Comparison of ENCODE assay signal across 19 cellular contexts in the genomic region with DNA sequence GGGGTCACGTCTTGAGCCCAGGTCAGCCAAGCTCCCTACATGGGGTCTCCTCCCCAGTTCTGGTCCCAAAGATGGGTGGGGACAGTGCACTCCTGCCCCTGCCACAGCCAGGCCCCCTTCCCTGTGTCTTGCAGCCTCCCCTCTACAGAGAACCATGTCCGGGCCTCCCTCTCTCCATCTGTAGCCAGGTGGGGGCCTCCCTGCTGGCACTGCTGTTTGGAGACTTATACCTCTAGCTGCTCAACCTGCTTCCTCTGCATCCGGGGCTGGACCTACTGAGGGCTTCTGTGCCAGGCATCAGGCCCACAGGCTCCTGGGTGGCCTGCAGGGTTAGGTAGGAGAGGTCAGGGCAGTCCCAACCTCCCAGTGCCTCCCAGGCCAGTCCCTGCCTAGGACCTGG.
"Had no signal": no experiment of that assay in that cellular context is flagged by ENCODE, and none has a peak within 500 bp of the region (broad histone marks: within the 10 kb centered on the region; RNA-seq: fewer than 3 reads in every experiment).

No MANE protein-coding gene starts in this region.

- ATAC-seq: activated CD8-positive, alpha-beta memory T cell treated with anti-CD3 and anti-CD28 coated beads, Interleukin-2, amount 10 ng/mL, durations not matched to agents 7 days and 5 days; stimulated activated naive CD8-positive, alpha-beta T cell treated with anti-CD3 and anti-CD28 coated beads, Interleukin-15, amount 100 ng/mL, for 72 hours had no signal

- H3K4me1 ChIP-seq: suprapubic skin had no signal

- H3K4me3 Mint-ChIP-seq: activated CD4-positive, alpha-beta memory T cell treated with anti-CD3 and anti-CD28 coated beads, Interleukin-2, amount 10 ng/mL, durations not matched to agents 7 days and 5 days; activated CD8-positive, alpha-beta memory T cell treated with anti-CD3 and anti-CD28 coated beads, Interleukin-2, amount 10 ng/mL, durations not matched to agents 7 days and 5 days; activated naive CD8-positive, alpha-beta T cell; mesothelial cell of epicardium; natural killer cell treated with Interleukin-12 subunit alpha and Interleukin-12 subunit beta and Interleukin-15 and Interleukin-18, amount 100 ng/mL, for 72 hours; stimulated activated naive CD8-positive, alpha-beta T cell treated with anti-CD3 and anti-CD28 coated beads, Interleukin-15, amount 100 ng/mL, for 72 hours; T-helper 2 cell treated with Interferon-gamma antibody and Interleukin-4, amounts not matched to agents 5 μg/mL and 100 μg/mL, for 36 hours; type B pancreatic cell had no signal

- H3K27me3 Mint-ChIP-seq: activated naive CD8-positive, alpha-beta T cell; type B pancreatic cell had no signal

- H3K27me3 ChIP-seq: suprapubic skin had no signal

- H3K36me3 Mint-ChIP-seq: activated CD8-positive, alpha-beta memory T cell treated with anti-CD3 and anti-CD28 coated beads, Interleukin-2, amount 10 ng/mL, durations not matched to agents 7 days and 5 days; activated naive CD8-positive, alpha-beta T cell; mesothelial cell of epicardium; natural killer cell treated with Interleukin-12 subunit alpha and Interleukin-12 subunit beta and Interleukin-15 and Interleukin-18, amount 100 ng/mL, for 72 hours; type B pancreatic cell had no signal

- H3K27ac Mint-ChIP-seq: activated CD4-positive, alpha-beta memory T cell treated with anti-CD3 and anti-CD28 coated beads, Interleukin-2, amount 10 ng/mL, durations not matched to agents 7 days and 5 days; activated CD8-positive, alpha-beta memory T cell treated with anti-CD3 and anti-CD28 coated beads, Interleukin-2, amount 10 ng/mL, durations not matched to agents 7 days and 5 days; activated naive CD8-positive, alpha-beta T cell; mesothelial cell of epicardium; natural killer cell treated with Interleukin-12 subunit alpha and Interleukin-12 subunit beta and Interleukin-15 and Interleukin-18, amount 100 ng/mL, for 72 hours; stimulated activated naive CD8-positive, alpha-beta T cell treated with anti-CD3 and anti-CD28 coated beads, Interleukin-15, amount 100 ng/mL, for 72 hours; T-helper 2 cell treated with Interferon-gamma antibody and Interleukin-4, amounts not matched to agents 5 μg/mL and 100 μg/mL, for 36 hours; type B pancreatic cell had no signal

- H3K9me3 Mint-ChIP-seq: activated CD4-positive, alpha-beta memory T cell treated with anti-CD3 and anti-CD28 coated beads, Interleukin-2, amount 10 ng/mL, durations not matched to agents 7 days and 5 days; mesothelial cell of epicardium; natural killer cell treated with Interleukin-12 subunit alpha and Interleukin-12 subunit beta and Interleukin-15 and Interleukin-18, amount 100 ng/mL, for 72 hours; stimulated activated naive CD8-positive, alpha-beta T cell treated with anti-CD3 and anti-CD28 coated beads, Interleukin-15, amount 100 ng/mL, for 72 hours; T-helper 2 cell treated with Interferon-gamma antibody and Interleukin-4, amounts not matched to agents 5 μg/mL and 100 μg/mL, for 36 hours; type B pancreatic cell had no signal

- H3K36me3 ChIP-seq: esophagus squamous epithelium, suprapubic skin had no signal

- H3K4me3 ChIP-seq: esophagus squamous epithelium, lung, suprapubic skin had no signal

- H3K9me3 ChIP-seq: esophagus squamous epithelium, suprapubic skin had no signal

- H3K27ac ChIP-seq: esophagus squamous epithelium, suprapubic skin had no signal

- FAIRE-seq: bronchial epithelial cell, endothelial cell of umbilical vein, islet of Langerhans, TTC549 had no signal

- DNase-seq: activated CD4-positive, alpha-beta memory T cell treated with anti-CD3 and anti-CD28 coated beads, Interleukin-2, amount 10 ng/mL, durations not matched to agents 7 days and 5 days; activated CD4-positive, alpha-beta T cell treated with anti-CD3 and anti-CD28 coated beads for 48 hours; activated CD8-positive, alpha-beta memory T cell treated with anti-CD3 and anti-CD28 coated beads, Interleukin-2, amount 10 ng/mL, durations not matched to agents 7 days and 5 days; effector memory CD4-positive, alpha-beta T cell; esophagus squamous epithelium; posterior cingulate gyrus; retina; stimulated activated naive CD8-positive, alpha-beta T cell treated with anti-CD3 and anti-CD28 coated beads, Interleukin-15, amount 100 ng/mL, for 72 hours had no signal
